ENCODE assay signal across 1 cellular context in the genomic region with DNA sequence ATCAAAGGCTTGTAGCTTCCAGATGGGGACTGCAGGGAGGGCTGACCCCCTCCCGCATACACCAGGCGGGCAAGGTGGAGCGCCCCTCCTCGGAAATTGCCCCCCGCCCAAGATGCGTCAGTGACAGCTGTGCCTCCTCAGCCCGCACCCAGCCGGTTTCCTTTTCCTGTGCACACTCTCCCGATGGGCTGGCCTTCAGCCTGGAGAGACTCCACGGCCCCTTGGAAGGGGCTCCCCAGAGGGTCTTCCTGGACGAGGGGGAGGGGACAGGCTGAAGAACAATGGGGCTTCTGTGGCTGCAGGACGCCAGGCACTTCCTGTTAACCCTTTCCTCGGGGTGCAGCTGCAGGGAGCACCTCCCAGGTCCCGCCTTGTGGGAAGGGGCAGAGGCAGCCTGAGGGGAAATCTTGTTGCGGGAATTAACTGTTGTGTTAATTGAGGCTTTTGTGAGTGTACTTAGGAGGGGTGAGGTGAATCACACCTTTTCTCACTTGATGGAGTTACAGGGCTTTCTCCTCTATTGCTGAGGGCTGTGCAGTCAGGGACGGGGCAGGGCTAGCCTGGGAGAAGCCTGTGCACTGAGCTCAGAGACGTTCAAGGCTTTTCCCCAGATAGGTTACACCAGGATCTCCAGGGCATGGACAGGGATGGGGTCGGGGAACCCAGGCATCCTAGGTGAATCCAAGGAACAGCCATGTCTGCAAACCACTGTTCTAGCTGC.
TF ChIP-seq lines count a peak whose summit lies in the region.

No MANE protein-coding gene starts in this region.

TF ChIP-seq in K562, 482 proteins besides CTCF, POLR2A, EP300 and RAD21 (continued from another document and continues in another):
- TF ChIP-seq, protein P1, sequence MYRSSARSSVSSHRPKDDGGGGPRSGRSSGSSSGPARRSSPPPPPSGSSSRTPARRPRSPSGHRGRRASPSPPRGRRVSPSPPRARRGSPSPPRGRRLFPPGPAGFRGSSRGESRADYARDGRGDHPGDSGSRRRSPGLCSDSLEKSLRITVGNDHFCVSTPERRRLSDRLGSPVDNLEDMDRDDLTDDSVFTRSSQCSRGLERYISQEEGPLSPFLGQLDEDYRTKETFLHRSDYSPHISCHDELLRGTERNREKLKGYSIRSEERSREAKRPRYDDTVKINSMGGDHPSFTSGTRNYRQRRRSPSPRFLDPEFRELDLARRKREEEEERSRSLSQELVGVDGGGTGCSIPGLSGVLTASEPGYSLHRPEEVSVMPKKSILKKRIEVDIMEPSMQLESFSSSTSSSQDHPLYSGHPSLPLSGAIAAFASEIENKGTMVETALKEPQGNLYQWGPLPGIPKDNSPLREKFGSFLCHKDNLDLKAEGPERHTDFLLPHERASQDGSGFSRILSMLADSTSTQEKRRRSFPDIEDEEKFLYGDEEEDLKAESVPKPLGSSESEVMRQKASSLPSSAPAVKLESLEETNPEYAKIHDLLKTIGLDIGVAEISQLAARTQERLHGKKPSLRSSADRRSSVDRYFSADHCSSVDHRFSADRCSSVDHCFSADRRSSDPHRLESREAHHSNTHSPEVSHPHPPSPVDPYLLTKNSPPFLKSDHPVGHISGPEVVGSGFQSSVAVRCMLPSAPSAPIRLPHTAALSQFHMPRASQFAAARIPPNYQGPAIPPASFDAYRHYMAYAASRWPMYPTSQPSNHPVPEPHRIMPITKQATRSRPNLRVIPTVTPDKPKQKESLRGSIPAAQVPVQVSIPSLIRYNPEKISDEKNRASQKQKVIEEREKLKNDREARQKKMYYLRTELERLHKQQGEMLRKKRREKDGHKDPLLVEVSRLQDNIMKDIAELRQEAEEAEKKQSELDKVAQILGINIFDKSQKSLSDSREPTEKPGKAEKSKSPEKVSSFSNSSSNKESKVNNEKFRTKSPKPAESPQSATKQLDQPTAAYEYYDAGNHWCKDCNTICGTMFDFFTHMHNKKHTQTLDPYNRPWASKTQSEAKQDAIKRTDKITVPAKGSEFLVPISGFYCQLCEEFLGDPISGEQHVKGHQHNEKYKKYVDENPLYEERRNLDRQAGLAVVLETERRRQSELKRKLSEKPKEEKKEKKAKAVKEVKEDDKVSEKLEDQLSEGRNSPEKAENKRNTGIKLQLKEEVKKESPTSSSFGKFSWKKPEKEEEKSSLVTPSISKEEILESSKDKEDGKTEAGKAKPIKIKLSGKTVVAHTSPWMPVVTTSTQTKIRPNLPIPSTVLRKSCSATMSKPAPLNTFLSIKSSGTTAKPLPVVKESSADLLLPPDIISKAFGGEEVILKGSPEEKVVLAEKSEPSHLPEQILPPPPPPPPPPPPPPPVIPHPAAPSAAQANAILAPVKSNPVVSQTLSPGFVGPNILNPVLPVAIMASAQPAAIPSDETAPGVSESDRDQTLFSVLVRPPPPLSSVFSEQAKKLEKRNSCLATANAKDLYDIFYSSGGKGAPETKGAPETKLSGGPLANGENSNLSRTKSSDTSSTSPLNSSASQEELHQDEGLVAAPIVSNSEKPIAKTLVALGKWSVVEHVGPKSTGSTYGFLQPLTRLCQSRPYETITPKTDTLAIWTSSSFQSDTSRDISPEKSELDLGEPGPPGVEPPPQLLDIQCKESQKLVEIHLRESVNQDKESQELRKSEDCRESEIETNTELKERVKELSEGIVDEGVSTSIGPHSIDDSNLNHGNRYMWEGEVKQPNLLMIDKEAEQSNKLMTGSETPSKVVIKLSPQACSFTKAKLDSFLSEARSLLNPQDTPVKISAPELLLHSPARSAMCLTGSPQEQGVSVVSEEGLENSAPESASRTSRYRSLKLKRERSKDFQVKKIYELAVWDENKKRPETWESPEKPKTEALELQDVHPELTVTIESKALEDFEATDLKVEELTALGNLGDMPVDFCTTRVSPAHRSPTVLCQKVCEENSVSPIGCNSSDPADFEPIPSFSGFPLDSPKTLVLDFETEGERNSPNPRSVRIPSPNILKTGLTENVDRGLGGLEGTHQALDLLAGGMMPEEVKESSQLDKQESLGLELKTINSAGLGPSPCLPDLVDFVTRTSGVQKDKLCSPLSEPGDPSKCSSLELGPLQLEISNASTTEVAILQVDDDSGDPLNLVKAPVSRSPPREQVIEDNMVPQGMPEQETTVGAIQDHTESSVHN (IDR thresholded peaks at IDR 0.05; ENCODE audit: borderline replicate concordance in 1 of 2, low read depth in 1 of 2): no peak
- no peak for TF ChIP-seq TCFL5 (CRISPR knock-in tag; conservative IDR thresholded peaks at IDR 0.05)
- TF ChIP-seq, protein P2, sequence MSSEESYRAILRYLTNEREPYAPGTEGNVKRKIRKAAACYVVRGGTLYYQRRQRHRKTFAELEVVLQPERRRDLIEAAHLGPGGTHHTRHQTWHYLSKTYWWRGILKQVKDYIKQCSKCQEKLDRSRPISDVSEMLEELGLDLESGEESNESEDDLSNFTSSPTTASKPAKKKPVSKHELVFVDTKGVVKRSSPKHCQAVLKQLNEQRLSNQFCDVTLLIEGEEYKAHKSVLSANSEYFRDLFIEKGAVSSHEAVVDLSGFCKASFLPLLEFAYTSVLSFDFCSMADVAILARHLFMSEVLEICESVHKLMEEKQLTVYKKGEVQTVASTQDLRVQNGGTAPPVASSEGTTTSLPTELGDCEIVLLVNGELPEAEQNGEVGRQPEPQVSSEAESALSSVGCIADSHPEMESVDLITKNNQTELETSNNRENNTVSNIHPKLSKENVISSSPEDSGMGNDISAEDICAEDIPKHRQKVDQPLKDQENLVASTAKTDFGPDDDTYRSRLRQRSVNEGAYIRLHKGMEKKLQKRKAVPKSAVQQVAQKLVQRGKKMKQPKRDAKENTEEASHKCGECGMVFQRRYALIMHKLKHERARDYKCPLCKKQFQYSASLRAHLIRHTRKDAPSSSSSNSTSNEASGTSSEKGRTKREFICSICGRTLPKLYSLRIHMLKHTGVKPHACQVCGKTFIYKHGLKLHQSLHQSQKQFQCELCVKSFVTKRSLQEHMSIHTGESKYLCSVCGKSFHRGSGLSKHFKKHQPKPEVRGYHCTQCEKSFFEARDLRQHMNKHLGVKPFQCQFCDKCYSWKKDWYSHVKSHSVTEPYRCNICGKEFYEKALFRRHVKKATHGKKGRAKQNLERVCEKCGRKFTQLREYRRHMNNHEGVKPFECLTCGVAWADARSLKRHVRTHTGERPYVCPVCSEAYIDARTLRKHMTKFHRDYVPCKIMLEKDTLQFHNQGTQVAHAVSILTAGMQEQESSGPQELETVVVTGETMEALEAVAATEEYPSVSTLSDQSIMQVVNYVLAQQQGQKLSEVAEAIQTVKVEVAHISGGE (CRISPR knock-in tag; IDR thresholded peaks at IDR 0.05): peak in 2 of 3 experiments; percentile 52 to 86; a peak in 3 of 6 replicates
- no peak for TF ChIP-seq MECOM (CRISPR knock-in tag; IDR thresholded peaks at IDR 0.05)
- peak; percentile 49; the same call in 1 of the 2 replicates for TF ChIP-seq ZNF239 (CRISPR knock-in tag; IDR thresholded peaks at IDR 0.05)
- TF ChIP-seq ZNF133 (CRISPR knock-in tag; IDR thresholded peaks at IDR 0.05): no peak
- no peak for TF ChIP-seq ZFP1 (CRISPR knock-in tag; IDR thresholded peaks at IDR 0.05)
- TF ChIP-seq, protein P3, sequence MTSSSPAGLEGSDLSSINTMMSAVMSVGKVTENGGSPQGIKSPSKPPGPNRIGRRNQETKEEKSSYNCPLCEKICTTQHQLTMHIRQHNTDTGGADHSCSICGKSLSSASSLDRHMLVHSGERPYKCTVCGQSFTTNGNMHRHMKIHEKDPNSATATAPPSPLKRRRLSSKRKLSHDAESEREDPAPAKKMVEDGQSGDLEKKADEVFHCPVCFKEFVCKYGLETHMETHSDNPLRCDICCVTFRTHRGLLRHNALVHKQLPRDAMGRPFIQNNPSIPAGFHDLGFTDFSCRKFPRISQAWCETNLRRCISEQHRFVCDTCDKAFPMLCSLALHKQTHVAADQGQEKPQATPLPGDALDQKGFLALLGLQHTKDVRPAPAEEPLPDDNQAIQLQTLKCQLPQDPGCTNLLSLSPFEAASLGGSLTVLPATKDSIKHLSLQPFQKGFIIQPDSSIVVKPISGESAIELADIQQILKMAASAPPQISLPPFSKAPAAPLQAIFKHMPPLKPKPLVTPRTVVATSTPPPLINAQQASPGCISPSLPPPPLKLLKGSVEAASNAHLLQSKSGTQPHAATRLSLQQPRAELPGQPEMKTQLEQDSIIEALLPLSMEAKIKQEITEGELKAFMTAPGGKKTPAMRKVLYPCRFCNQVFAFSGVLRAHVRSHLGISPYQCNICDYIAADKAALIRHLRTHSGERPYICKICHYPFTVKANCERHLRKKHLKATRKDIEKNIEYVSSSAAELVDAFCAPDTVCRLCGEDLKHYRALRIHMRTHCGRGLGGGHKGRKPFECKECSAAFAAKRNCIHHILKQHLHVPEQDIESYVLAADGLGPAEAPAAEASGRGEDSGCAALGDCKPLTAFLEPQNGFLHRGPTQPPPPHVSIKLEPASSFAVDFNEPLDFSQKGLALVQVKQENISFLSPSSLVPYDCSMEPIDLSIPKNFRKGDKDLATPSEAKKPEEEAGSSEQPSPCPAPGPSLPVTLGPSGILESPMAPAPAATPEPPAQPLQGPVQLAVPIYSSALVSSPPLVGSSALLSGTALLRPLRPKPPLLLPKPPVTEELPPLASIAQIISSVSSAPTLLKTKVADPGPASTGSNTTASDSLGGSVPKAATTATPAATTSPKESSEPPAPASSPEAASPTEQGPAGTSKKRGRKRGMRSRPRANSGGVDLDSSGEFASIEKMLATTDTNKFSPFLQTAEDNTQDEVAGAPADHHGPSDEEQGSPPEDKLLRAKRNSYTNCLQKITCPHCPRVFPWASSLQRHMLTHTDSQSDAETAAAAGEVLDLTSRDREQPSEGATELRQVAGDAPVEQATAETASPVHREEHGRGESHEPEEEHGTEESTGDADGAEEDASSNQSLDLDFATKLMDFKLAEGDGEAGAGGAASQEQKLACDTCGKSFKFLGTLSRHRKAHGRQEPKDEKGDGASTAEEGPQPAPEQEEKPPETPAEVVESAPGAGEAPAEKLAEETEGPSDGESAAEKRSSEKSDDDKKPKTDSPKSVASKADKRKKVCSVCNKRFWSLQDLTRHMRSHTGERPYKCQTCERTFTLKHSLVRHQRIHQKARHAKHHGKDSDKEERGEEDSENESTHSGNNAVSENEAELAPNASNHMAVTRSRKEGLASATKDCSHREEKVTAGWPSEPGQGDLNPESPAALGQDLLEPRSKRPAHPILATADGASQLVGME (CRISPR knock-in tag; IDR thresholded peaks at IDR 0.05): no peak; the same call in 1 of the 2 replicates
- TF ChIP-seq, protein P4, sequence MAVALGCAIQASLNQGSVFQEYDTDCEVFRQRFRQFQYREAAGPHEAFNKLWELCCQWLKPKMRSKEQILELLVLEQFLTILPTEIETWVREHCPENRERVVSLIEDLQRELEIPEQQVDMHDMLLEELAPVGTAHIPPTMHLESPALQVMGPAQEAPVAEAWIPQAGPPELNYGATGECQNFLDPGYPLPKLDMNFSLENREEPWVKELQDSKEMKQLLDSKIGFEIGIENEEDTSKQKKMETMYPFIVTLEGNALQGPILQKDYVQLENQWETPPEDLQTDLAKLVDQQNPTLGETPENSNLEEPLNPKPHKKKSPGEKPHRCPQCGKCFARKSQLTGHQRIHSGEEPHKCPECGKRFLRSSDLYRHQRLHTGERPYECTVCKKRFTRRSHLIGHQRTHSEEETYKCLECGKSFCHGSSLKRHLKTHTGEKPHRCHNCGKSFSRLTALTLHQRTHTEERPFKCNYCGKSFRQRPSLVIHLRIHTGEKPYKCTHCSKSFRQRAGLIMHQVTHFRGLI (CRISPR knock-in tag; IDR thresholded peaks at IDR 0.05): 0 out of 2 replicates have a peak, but pooled peaks have one; percentile 27
- TF ChIP-seq CHD4 (IDR thresholded peaks at IDR 0.05; ENCODE audit: insufficient read depth, insufficient replicate concordance, low read depth, low read length, poor library complexity, severe bottlenecking): no peak
- TF ChIP-seq POLR2AphosphoS2 (IDR thresholded peaks at IDR 0.05; ENCODE audit: low read length): no peak
- TF ChIP-seq HSF4 (CRISPR knock-in tag; IDR thresholded peaks at IDR 0.05; ENCODE audit: borderline replicate concordance): no peak
- TF ChIP-seq ZNF124 (CRISPR knock-in tag; IDR thresholded peaks at IDR 0.05): no peak
- no peak for TF ChIP-seq ZNF583 (CRISPR knock-in tag; IDR thresholded peaks at IDR 0.05)
- TF ChIP-seq SREBF2 (CRISPR knock-in tag; IDR thresholded peaks at IDR 0.05): no peak
- TF ChIP-seq, protein P5, sequence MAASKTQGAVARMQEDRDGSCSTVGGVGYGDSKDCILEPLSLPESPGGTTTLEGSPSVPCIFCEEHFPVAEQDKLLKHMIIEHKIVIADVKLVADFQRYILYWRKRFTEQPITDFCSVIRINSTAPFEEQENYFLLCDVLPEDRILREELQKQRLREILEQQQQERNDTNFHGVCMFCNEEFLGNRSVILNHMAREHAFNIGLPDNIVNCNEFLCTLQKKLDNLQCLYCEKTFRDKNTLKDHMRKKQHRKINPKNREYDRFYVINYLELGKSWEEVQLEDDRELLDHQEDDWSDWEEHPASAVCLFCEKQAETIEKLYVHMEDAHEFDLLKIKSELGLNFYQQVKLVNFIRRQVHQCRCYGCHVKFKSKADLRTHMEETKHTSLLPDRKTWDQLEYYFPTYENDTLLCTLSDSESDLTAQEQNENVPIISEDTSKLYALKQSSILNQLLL (CRISPR knock-in tag; IDR thresholded peaks at IDR 0.05; ENCODE audit: borderline replicate concordance): no peak
- no peak for TF ChIP-seq HMG20A (CRISPR knock-in tag; conservative IDR thresholded peaks at IDR 0.05)
- TF ChIP-seq RBM25 (IDR thresholded peaks at IDR 0.05; ENCODE audit: low read depth, low read length, severe bottlenecking): no peak
- no peak for TF ChIP-seq HNRNPH1 (optimal IDR thresholded peaks at IDR 0.05; ENCODE audit: low read depth, low read length)
- TF ChIP-seq, protein P6, sequence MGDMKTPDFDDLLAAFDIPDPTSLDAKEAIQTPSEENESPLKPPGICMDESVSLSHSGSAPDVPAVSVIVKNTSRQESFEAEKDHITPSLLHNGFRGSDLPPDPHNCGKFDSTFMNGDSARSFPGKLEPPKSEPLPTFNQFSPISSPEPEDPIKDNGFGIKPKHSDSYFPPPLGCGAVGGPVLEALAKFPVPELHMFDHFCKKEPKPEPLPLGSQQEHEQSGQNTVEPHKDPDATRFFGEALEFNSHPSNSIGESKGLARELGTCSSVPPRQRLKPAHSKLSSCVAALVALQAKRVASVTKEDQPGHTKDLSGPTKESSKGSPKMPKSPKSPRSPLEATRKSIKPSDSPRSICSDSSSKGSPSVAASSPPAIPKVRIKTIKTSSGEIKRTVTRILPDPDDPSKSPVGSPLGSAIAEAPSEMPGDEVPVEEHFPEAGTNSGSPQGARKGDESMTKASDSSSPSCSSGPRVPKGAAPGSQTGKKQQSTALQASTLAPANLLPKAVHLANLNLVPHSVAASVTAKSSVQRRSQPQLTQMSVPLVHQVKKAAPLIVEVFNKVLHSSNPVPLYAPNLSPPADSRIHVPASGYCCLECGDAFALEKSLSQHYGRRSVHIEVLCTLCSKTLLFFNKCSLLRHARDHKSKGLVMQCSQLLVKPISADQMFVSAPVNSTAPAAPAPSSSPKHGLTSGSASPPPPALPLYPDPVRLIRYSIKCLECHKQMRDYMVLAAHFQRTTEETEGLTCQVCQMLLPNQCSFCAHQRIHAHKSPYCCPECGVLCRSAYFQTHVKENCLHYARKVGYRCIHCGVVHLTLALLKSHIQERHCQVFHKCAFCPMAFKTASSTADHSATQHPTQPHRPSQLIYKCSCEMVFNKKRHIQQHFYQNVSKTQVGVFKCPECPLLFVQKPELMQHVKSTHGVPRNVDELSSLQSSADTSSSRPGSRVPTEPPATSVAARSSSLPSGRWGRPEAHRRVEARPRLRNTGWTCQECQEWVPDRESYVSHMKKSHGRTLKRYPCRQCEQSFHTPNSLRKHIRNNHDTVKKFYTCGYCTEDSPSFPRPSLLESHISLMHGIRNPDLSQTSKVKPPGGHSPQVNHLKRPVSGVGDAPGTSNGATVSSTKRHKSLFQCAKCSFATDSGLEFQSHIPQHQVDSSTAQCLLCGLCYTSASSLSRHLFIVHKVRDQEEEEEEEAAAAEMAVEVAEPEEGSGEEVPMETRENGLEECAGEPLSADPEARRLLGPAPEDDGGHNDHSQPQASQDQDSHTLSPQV (IDR thresholded peaks at IDR 0.05): peak; percentile 81
